11 cellular contexts compared by ENCODE assay signal in the genomic region with DNA sequence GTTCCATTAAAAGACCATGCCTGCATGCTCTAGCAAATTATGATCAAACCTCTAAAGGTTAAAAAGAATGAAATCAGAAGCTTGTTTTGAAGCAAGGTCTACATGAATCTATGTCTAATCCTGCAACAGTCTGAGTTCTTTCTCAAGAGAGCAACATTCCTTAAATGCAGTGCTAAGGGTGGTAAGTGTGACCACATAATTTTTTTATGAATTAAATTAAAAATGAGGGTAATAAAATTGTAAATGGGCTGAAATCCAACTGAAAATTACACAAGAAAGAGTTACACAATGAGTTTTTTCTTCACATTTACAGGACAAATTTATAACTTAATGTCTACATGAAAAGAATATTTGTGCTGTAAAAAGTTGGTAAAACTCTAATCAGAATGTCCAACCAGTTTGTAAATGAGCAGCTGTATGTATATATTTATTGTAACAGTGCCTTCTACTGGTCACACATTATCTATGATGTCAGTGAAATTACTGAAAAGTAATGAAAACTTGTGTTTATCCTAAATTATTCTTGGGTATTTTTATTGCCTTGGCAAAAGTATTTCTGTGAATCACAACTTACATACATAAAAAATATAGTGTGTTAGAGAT.
DNase-seq lines count a peak whose midpoint lies in the region; ATAC-seq and TF ChIP-seq lines count a peak whose summit lies in the region.
"Had no signal": no experiment of that assay in that cellular context is flagged by ENCODE, and none has a peak within 500 bp of the region (broad histone marks: within the 10 kb centered on the region; RNA-seq: fewer than 3 reads in every experiment).

No MANE protein-coding gene starts in this region.

- no peak overlapping the region for H3K4me3 Mint-ChIP-seq in stimulated activated naive B cell treated with anti-CD40 and anti-IgM and Interleukin-4, amounts not matched to agents 10 μg/mL and 1 μg/mL and 100 μg/mL, for 72 hours
- H3K4me3 Mint-ChIP-seq: T-cell had no signal

- peak; percentile 62 for DNase-seq in AG10803 (ENCODE audit: low read depth)
- DNase-seq in H4 (ENCODE audit: low spot score), result peak; percentile 31
- peak; percentile 5 for DNase-seq in SK-MEL-5 (ENCODE audit: low read depth, low spot score)
- peak; percentile 82 for DNase-seq in iris pigment epithelial cell (ENCODE audit: low read depth)
- no peak for DNase-seq in epidermal melanocyte (ENCODE audit: insufficient read length, low spot score)
- DNase-seq in DMS153 treated with DMSO at 0.1 percent for 48 hours (lab: John Stamatoyannopoulos, UW; ENCODE audit: unreplicated experiment), result no peak
- no peak for DNase-seq in activated CD4-positive, alpha-beta T cell treated with anti-CD3 and anti-CD28 coated beads, Interleukin-2, amount 50 U/mL, for 48 hours
- DNase-seq in stimulated activated naive B cell treated with anti-CD40 and anti-IgM and Interleukin-4, amounts not matched to agents 10 μg/mL and 1 μg/mL and 100 μg/mL, for 72 hours, result no peak
- DNase-seq: activated gamma-delta T cell, retina, T-cell had no signal

- no peaks in the 10 kb centered on the region for H3K36me3 Mint-ChIP-seq in stimulated activated naive B cell treated with anti-CD40 and anti-IgM and Interleukin-4, amounts not matched to agents 10 μg/mL and 1 μg/mL and 100 μg/mL, for 72 hours
- H3K36me3 Mint-ChIP-seq: T-cell had no signal

- in situ Hi-C loops in SK-MEL-5 (cut with HindIII; ENCODE audit: low pct_unique_long_range_greater_than_20kb, low sequenced_read_pairs), result no loop called here

- no peaks in the 10 kb centered on the region for H3K9me3 Mint-ChIP-seq in stimulated activated naive B cell treated with anti-CD40 and anti-IgM and Interleukin-4, amounts not matched to agents 10 μg/mL and 1 μg/mL and 100 μg/mL, for 72 hours
- H3K9me3 Mint-ChIP-seq: T-cell had no signal

- H3K4me3 ChIP-seq in AG10803 (ENCODE audit: low read length), result no peak overlapping the region

- no peaks in the 10 kb centered on the region for H3K4me1 Mint-ChIP-seq in stimulated activated naive B cell treated with anti-CD40 and anti-IgM and Interleukin-4, amounts not matched to agents 10 μg/mL and 1 μg/mL and 100 μg/mL, for 72 hours
- H3K4me1 Mint-ChIP-seq: T-cell had no signal

- TF ChIP-seq CTCF in AG10803 (conservative IDR thresholded peaks at IDR 0.05; ENCODE audit: low read length), result peak; percentile 50

- H3K27me3 Mint-ChIP-seq in stimulated activated naive B cell treated with anti-CD40 and anti-IgM and Interleukin-4, amounts not matched to agents 10 μg/mL and 1 μg/mL and 100 μg/mL, for 72 hours, result no peaks in the 10 kb centered on the region
- H3K27me3 Mint-ChIP-seq: T-cell had no signal

- no peak for ATAC-seq in stimulated activated naive B cell treated with anti-CD40 and anti-IgM and Interleukin-4, amounts not matched to agents 10 μg/mL and 1 μg/mL and 100 μg/mL, for 72 hours (replicated peaks)
- ATAC-seq: T-cell had no signal

- H3K27ac Mint-ChIP-seq in stimulated activated naive B cell treated with anti-CD40 and anti-IgM and Interleukin-4, amounts not matched to agents 10 μg/mL and 1 μg/mL and 100 μg/mL, for 72 hours, result no peak overlapping the region
- H3K27ac Mint-ChIP-seq: T-cell had no signal

Comparison
In these comparisons a context has a peak if more than half of its experiments do, and no peak if none do; other contexts are left out.
1. DNase-seq: peak in AG10803 (single experiment), H4 (single experiment), SK-MEL-5 (single experiment) and iris pigment epithelial cell (single experiment); none in epidermal melanocyte (single experiment), DMS153 treated with DMSO at 0.1 percent for 48 hours (single experiment), activated CD4-positive, alpha-beta T cell treated with anti-CD3 and anti-CD28 coated beads, Interleukin-2, amount 50 U/mL, for 48 hours (0 of 2) and stimulated activated naive B cell treated with anti-CD40 and anti-IgM and Interleukin-4, amounts not matched to agents 10 μg/mL and 1 μg/mL and 100 μg/mL, for 72 hours (single experiment).